Comparison of ENCODE assay signal across 8 cellular contexts in genomic region chr14:73829526-73830431, GRCh38. TPM values are rescaled to one million over a fixed set of nuclear protein-coding genes. Genes with fewer than 3 reads are reported as not detected.
DNase-seq lines count a peak whose midpoint lies in the region; ATAC-seq and TF ChIP-seq lines count a peak whose summit lies in the region.

No MANE protein-coding gene starts in this region.

- no peak overlapping the region for H3K4me3 Mint-ChIP-seq in activated B cell treated with CpG ODN at 0.5 μM for 24 hours

- no peak overlapping the region for H3K27ac Mint-ChIP-seq in activated B cell treated with CpG ODN at 0.5 μM for 24 hours

- CTCF ChIA-PET in activated B cell treated with CpG ODN at 0.5 μM for 24 hours (lab: Charles Lee), result interaction anchor here (9.4 kb wide), 1 partner anchor 101 kb away, joined by 126 read pairs; no protein-coding TSS in a partner anchor

- H3K9me3 Mint-ChIP-seq in activated B cell treated with CpG ODN at 0.5 μM for 24 hours, result no peaks in the 10 kb centered on the region

- H3K27me3 Mint-ChIP-seq in activated B cell treated with CpG ODN at 0.5 μM for 24 hours, result no peaks in the 10 kb centered on the region

- H3K36me3 ChIP-seq in kidney epithelial cell (ENCODE audit: control insufficient read depth, insufficient read depth, low read length), result no peaks in the 10 kb centered on the region

- intact Hi-C loops in activated B cell treated with CpG ODN at 0.5 μM for 24 hours (cut with micrococcal nuclease), result loop anchor here (1.0 kb wide), 1 partner anchor 57 kb away; the partner anchor contains the start of gene ZNF410

- no peak for DNase-seq in activated B cell treated with CpG ODN at 0.5 μM for 24 hours
- DNase-seq in kidney epithelial cell (ENCODE audit: low read depth), result peak; percentile 99
- DNase-seq in NCI-H1092 treated with DMSO at 0.1 percent for 48 hours (lab: John Stamatoyannopoulos, UW), result no peak
- no peak for DNase-seq in NCI-H1694 (lab: John Stamatoyannopoulos, UW)
- DNase-seq in OCI-M2 (lab: John Stamatoyannopoulos, UW; ENCODE audit: unreplicated experiment), result no peak

- H3K4me3 ChIP-seq in kidney epithelial cell (ENCODE audit: low read depth, low read length), result no peak overlapping the region

- H3K4me1 Mint-ChIP-seq in activated B cell treated with CpG ODN at 0.5 μM for 24 hours, result peaks cover 6% of the 10 kb centered on the region

- ATAC-seq in GM18502 (IDR thresholded peaks at IDR 0.05; ENCODE audit: poor library complexity, unreplicated experiment) (peak; percentile 73), HG03045 (IDR thresholded peaks at IDR 0.05; ENCODE audit: unreplicated experiment) (peak; percentile 53), activated B cell treated with CpG ODN at 0.5 μM for 24 hours (ENCODE audit: low read depth) (peak; percentile 63), GM19328 (IDR thresholded peaks at IDR 0.05; ENCODE audit: unreplicated experiment) (no peak)

- TF ChIP-seq CTCF in activated B cell treated with CpG ODN at 0.5 μM for 24 hours (IDR thresholded peaks at IDR 0.05) (no peak), kidney epithelial cell (IDR thresholded peaks at IDR 0.05; ENCODE audit: insufficient read depth, low read length, poor library complexity, severe bottlenecking) (no peak)

- H3K27me3 ChIP-seq in kidney epithelial cell (ENCODE audit: control insufficient read depth, insufficient read depth, low read length), result no peaks in the 10 kb centered on the region

- POLR2A ChIA-PET in activated B cell treated with CpG ODN at 0.5 μM for 24 hours (lab: Charles Lee), result interaction anchor here (0.6 to 0.9 kb wide), 5 partner anchors 22 to 1054 kb away, joined by 3 to 6 read pairs (median 4); partner anchors contain the start of genes DNAL1 and PTGR2

- no peaks in the 10 kb centered on the region for H3K36me3 Mint-ChIP-seq in activated B cell treated with CpG ODN at 0.5 μM for 24 hours (ENCODE audit: low read depth)

RNA-seq across cellular contexts. Expression of gene PTGR2, which starts 21.9 kb away (rescaled TPM):
- total RNA-seq in activated B cell treated with CpG ODN at 0.5 μM for 24 hours (4.6 and 4.8 TPM in 2 replicates), kidney epithelial cell (5.7 and 7.0 TPM in 2 replicates)

RNA-seq across cellular contexts. Expression of gene ZNF410, which starts 56.9 kb away (rescaled TPM):
- 58.4 and 64.7 TPM in 2 replicates for total RNA-seq in activated B cell treated with CpG ODN at 0.5 μM for 24 hours
- 47.8 and 56.7 TPM in 2 replicates for total RNA-seq in kidney epithelial cell
